Comparison of ENCODE assay signal across 11 cellular contexts in genomic region chr16:70688266-70688742, GRCh38. TPM values are rescaled to one million over a fixed set of nuclear protein-coding genes. Genes with fewer than 3 reads are reported as not detected.
DNase-seq lines count a peak whose midpoint lies in the region; ATAC-seq and TF ChIP-seq lines count a peak whose summit lies in the region.
"Had no signal": no experiment of that assay in that cellular context is flagged by ENCODE, and none has a peak within 500 bp of the region (broad histone marks: within the 10 kb centered on the region; RNA-seq: fewer than 3 reads in every experiment).

No MANE protein-coding gene starts in this region.

- peak; percentile 61 for DNase-seq in BE2C
- no peak for DNase-seq in WTC11 (ENCODE audit: low spot score)
- peak; percentile 93 for DNase-seq in globus pallidus (ENCODE audit: low spot score)
- no peak for DNase-seq in osteocyte (ENCODE audit: extremely low spot score, unreplicated experiment)
- no peak for DNase-seq in 8988T
- no peak for DNase-seq in kidney glomerular epithelial cell (lab: John Stamatoyannopoulos, UW)
- DNase-seq in NCI-H510A treated with DMSO at 0.1 percent for 48 hours (lab: John Stamatoyannopoulos, UW) = no peak
- no peak for DNase-seq in GM19240 (ENCODE audit: insufficient read length, low spot score)
- DNase-seq: DND-41 had no signal

- H3K27me3 ChIP-seq in BE2C = no peaks in the 10 kb centered on the region

- POLR2A ChIA-PET in WTC11 (lab: Charles Lee) = interaction anchor here (0.6 to 1.2 kb wide), 3 partner anchors 7 to 245 kb away, joined by 3 to 4 read pairs (median 3); no protein-coding TSS in a partner anchor

- ATAC-seq in WTC11 = peak; percentile 5

- H3K9me3 ChIP-seq in BE2C = no peaks in the 10 kb centered on the region

- TF ChIP-seq CTCF in BE2C (IDR thresholded peaks at IDR 0.05; ENCODE audit: low read depth, low read length) (no peak), WTC11 (IDR thresholded peaks at IDR 0.05) (no peak), osteocyte (IDR thresholded peaks at IDR 0.05) (no peak)

- H3K27ac Mint-ChIP-seq in WTC11 (peak overlapping the region; percentile 74), osteocyte (ENCODE audit: unreplicated experiment) (peak overlapping the region; percentile 75)
- H3K27ac Mint-ChIP-seq: IgD-negative memory B cell had no signal

- H3K4me1 ChIP-seq in BE2C = peaks cover 45% of the 10 kb centered on the region

- no peaks in the 10 kb centered on the region for H3K9me3 Mint-ChIP-seq in WTC11
- H3K9me3 Mint-ChIP-seq in osteocyte (ENCODE audit: unreplicated experiment) = no peaks in the 10 kb centered on the region
- H3K9me3 Mint-ChIP-seq: IgD-negative memory B cell had no signal

- H3K36me3 Mint-ChIP-seq in WTC11 (no peaks in the 10 kb centered on the region), osteocyte (ENCODE audit: unreplicated experiment) (no peaks in the 10 kb centered on the region)

- H3K4me1 Mint-ChIP-seq in WTC11 (peaks cover 28% of the 10 kb centered on the region), osteocyte (ENCODE audit: unreplicated experiment) (peaks cover 76% of the 10 kb centered on the region)

- peaks cover 3% of the 10 kb centered on the region; the same call in 1 of the 2 replicates for H3K36me3 ChIP-seq in BE2C

- H3K27me3 Mint-ChIP-seq in WTC11 (ENCODE audit: low read depth) (no peaks in the 10 kb centered on the region), osteocyte (ENCODE audit: unreplicated experiment) (no peaks in the 10 kb centered on the region)

- no peak overlapping the region for H3K4me3 Mint-ChIP-seq in WTC11
- no peak overlapping the region for H3K4me3 Mint-ChIP-seq in osteocyte (ENCODE audit: unreplicated experiment)
- H3K4me3 Mint-ChIP-seq: IgD-negative memory B cell had no signal

- CTCF ChIA-PET in WTC11 (lab: Charles Lee) = interaction anchor here (0.8 to 4.6 kb wide), 9 partner anchors 7 to 83 kb away, joined by 3 to 43 read pairs (median 10); no protein-coding TSS in a partner anchor

- H3K4me3 ChIP-seq in BE2C (ENCODE audit: low read depth, low read length) = no peak overlapping the region
- H3K4me3 ChIP-seq: SK-N-MC had no signal

TF ChIP-seq in WTC11, 78 proteins besides CTCF, POLR2A, EP300 and RAD21:
- TF ChIP-seq HMGA2 (CRISPR knock-in tag; IDR thresholded peaks at IDR 0.05) (no peak), SMAD3 (CRISPR knock-in tag; IDR thresholded peaks at IDR 0.05; ENCODE audit: borderline replicate concordance) (no peak), MYBL2 (CRISPR knock-in tag; IDR thresholded peaks at IDR 0.05) (no peak), ZNF317 (CRISPR knock-in tag; IDR thresholded peaks at IDR 0.05; ENCODE audit: borderline replicate concordance, low read depth) (no peak), GRHL2 (CRISPR knock-in tag; IDR thresholded peaks at IDR 0.05; ENCODE audit: insufficient replicate concordance, severe bottlenecking) (no peak), CBFB (CRISPR knock-in tag; IDR thresholded peaks at IDR 0.05; ENCODE audit: low read depth) (no peak), NFE2L1 (CRISPR knock-in tag; IDR thresholded peaks at IDR 0.05) (no peak), RELA (CRISPR knock-in tag; IDR thresholded peaks at IDR 0.05; ENCODE audit: borderline replicate concordance) (no peak), ZNF416 (CRISPR knock-in tag; IDR thresholded peaks at IDR 0.05) (no peak), ZBTB21 (CRISPR knock-in tag; IDR thresholded peaks at IDR 0.05; ENCODE audit: borderline replicate concordance) (no peak)
- TF ChIP-seq, protein P1, sequence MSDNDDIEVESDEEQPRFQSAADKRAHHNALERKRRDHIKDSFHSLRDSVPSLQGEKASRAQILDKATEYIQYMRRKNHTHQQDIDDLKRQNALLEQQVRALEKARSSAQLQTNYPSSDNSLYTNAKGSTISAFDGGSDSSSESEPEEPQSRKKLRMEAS (CRISPR knock-in tag; IDR thresholded peaks at IDR 0.05) = no peak
- TF ChIP-seq, protein P2, sequence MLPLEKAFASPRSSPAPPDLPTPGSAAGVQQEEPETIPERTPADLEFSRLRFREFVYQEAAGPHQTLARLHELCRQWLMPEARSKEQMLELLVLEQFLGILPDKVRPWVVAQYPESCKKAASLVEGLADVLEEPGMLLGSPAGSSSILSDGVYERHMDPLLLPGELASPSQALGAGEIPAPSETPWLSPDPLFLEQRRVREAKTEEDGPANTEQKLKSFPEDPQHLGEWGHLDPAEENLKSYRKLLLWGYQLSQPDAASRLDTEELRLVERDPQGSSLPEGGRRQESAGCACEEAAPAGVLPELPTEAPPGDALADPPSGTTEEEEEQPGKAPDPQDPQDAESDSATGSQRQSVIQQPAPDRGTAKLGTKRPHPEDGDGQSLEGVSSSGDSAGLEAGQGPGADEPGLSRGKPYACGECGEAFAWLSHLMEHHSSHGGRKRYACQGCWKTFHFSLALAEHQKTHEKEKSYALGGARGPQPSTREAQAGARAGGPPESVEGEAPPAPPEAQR (CRISPR knock-in tag; IDR thresholded peaks at IDR 0.05) = no peak
- TF ChIP-seq, protein P3, sequence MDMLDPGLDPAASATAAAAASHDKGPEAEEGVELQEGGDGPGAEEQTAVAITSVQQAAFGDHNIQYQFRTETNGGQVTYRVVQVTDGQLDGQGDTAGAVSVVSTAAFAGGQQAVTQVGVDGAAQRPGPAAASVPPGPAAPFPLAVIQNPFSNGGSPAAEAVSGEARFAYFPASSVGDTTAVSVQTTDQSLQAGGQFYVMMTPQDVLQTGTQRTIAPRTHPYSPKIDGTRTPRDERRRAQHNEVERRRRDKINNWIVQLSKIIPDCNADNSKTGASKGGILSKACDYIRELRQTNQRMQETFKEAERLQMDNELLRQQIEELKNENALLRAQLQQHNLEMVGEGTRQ (CRISPR knock-in tag; IDR thresholded peaks at IDR 0.05) = no peak
- TF ChIP-seq, protein P4, sequence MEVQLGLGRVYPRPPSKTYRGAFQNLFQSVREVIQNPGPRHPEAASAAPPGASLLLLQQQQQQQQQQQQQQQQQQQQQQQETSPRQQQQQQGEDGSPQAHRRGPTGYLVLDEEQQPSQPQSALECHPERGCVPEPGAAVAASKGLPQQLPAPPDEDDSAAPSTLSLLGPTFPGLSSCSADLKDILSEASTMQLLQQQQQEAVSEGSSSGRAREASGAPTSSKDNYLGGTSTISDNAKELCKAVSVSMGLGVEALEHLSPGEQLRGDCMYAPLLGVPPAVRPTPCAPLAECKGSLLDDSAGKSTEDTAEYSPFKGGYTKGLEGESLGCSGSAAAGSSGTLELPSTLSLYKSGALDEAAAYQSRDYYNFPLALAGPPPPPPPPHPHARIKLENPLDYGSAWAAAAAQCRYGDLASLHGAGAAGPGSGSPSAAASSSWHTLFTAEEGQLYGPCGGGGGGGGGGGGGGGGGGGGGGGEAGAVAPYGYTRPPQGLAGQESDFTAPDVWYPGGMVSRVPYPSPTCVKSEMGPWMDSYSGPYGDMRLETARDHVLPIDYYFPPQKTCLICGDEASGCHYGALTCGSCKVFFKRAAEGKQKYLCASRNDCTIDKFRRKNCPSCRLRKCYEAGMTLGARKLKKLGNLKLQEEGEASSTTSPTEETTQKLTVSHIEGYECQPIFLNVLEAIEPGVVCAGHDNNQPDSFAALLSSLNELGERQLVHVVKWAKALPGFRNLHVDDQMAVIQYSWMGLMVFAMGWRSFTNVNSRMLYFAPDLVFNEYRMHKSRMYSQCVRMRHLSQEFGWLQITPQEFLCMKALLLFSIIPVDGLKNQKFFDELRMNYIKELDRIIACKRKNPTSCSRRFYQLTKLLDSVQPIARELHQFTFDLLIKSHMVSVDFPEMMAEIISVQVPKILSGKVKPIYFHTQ (CRISPR knock-in tag; IDR thresholded peaks at IDR 0.05) = no peak
- TF ChIP-seq, protein P5, sequence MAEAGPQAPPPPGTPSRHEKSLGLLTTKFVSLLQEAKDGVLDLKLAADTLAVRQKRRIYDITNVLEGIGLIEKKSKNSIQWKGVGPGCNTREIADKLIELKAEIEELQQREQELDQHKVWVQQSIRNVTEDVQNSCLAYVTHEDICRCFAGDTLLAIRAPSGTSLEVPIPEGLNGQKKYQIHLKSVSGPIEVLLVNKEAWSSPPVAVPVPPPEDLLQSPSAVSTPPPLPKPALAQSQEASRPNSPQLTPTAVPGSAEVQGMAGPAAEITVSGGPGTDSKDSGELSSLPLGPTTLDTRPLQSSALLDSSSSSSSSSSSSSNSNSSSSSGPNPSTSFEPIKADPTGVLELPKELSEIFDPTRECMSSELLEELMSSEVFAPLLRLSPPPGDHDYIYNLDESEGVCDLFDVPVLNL (CRISPR knock-in tag; IDR thresholded peaks at IDR 0.05; ENCODE audit: borderline replicate concordance, low read depth) = no peak

RNA-seq across cellular contexts. Expression of gene MTSS2, which starts 2.5 kb away (rescaled TPM):
- polyA plus RNA-seq in BE2C (2012; ENCODE audit: insufficient read depth, insufficient read length, low read depth) = 211 TPM
- 28.3 to 34.9 TPM (median 31.2 TPM) in 3 replicates for total RNA-seq in WTC11 (2021)
- 156 and 169 TPM in 2 replicates for total RNA-seq in osteocyte

RNA-seq across cellular contexts. Expression of gene IL34, which starts 41.9 kb away (rescaled TPM):
- polyA plus RNA-seq in BE2C (2012; ENCODE audit: insufficient read depth, insufficient read length, low read depth) = not detected
- total RNA-seq in WTC11 (2021) (6.0 to 8.8 TPM (median 7.5 TPM) in 3 replicates), osteocyte (12.7 and 14.3 TPM in 2 replicates)
- polyA plus RNA-seq: IgD-negative memory B cell had no signal

Comparison
In these comparisons a context has a peak if more than half of its experiments do, and no peak if none do; other contexts are left out.
1. DNase-seq: peak in BE2C (single experiment) and globus pallidus (single experiment); none in WTC11 (single experiment), osteocyte (single experiment), 8988T (single experiment), kidney glomerular epithelial cell (single experiment), NCI-H510A treated with DMSO at 0.1 percent for 48 hours (single experiment) and GM19240 (single experiment).